10 cellular contexts compared by ENCODE assay signal in the genomic region with DNA sequence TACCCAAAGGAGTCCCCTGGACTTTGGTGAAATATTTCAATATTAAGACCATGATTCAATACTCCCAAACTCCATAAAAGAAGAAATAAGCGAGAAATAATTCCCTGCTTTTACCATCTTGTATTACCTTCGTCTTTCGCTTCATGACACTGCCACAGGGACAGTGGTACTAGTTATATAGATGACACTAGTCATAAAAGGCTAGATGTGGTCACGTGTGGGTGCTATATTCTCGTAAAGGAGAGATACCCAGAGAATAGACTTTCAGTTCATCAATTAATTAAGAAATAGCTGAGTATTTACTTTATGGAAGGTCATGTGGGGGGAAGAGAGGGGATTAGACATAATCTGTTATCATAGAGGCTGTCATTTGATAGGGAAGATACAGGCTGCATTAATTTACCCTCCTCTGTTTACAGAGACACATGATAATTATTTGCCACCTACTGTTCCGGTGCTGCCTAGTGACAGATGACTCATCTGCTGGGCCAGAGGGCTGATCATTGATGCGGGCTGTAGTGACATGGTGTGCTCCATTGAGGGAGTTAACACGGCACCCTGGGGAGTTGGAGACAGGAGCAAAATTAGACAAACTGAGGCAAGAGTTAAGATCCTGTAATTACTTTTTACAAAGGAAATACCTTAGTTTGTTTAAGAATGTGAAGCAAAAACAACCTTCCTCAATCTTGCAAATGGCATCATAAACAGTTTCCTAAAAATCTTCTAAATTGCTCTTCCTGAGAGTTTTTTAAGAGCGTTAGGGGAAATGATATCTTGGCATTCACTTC.
A peak's percentile ranks its signal among the peaks of the same experiment; 100 is the strongest.
DNase-seq lines count a peak whose midpoint lies in the region; ATAC-seq and TF ChIP-seq lines count a peak whose summit lies in the region.
"Had no signal": no experiment of that assay in that cellular context is flagged by ENCODE, and none has a peak within 500 bp of the region (broad histone marks: within the 10 kb centered on the region; RNA-seq: fewer than 3 reads in every experiment).

No MANE protein-coding gene starts in this region.

- no peak for DNase-seq in CD4-positive, alpha-beta T cell
- DNase-seq in glutamatergic neuron (peak; percentile 24), inferior parietal cortex (ENCODE audit: extremely low spot score) (no peak), OCI-M2 (lab: John Stamatoyannopoulos, UW; ENCODE audit: unreplicated experiment) (no peak), PC-3 (no peak), KBM-7 (no peak)
- DNase-seq: activated CD8-positive, alpha-beta memory T cell treated with anti-CD3 and anti-CD28 coated beads, Interleukin-2, amount 50 U/mL, for 48 hours; stimulated activated CD4-positive, alpha-beta T cell treated with anti-CD3 and anti-CD28 coated beads, Interleukin-4, amount 100 ng/mL, for 24 hours had no signal

- no peak overlapping the region for H3K4me2 ChIP-seq in PC-3 (ENCODE audit: low read length)

- no peak overlapping the region for H3K27ac ChIP-seq in CD4-positive, alpha-beta T cell (ENCODE audit: low read depth, low read length)
- no peak overlapping the region for H3K27ac ChIP-seq in PC-3 (ENCODE audit: low read length)

- no peak for TF ChIP-seq CTCF in CD4-positive, alpha-beta T cell (IDR thresholded peaks at IDR 0.05)
- TF ChIP-seq CTCF in glutamatergic neuron (IDR thresholded peaks at IDR 0.05; ENCODE audit: partially characterized antibody, unreplicated experiment) (no peak), PC-3 (conservative IDR thresholded peaks at IDR 0.05; ENCODE audit: low read depth, low read length) (no peak)

- no peak overlapping the region for H3K4me3 ChIP-seq in PC-3 (ENCODE audit: low read length)

- H3K9me3 Mint-ChIP-seq in CD4-positive, alpha-beta T cell = no peaks in the 10 kb centered on the region
- H3K9me3 Mint-ChIP-seq in glutamatergic neuron (ENCODE audit: unreplicated experiment) = peaks cover 2% of the 10 kb centered on the region

- POLR2A ChIA-PET in CD4-positive, alpha-beta T cell (lab: Charles Lee) = no interaction called here
- POLR2A ChIA-PET in PC-3 (lab: Charles Lee; ENCODE audit: unreplicated experiment) = no interaction called here

- intact Hi-C loops in CD4-positive, alpha-beta T cell (cut with DNase I, micrococcal nuclease) = no loop called here
- intact Hi-C loops in PC-3 (cut with micrococcal nuclease) = no loop called here

- H3K27ac Mint-ChIP-seq in CD4-positive, alpha-beta T cell = peak overlapping the region; percentile 85
- peak overlapping the region; percentile 59 for H3K27ac Mint-ChIP-seq in glutamatergic neuron (ENCODE audit: unreplicated experiment)

- H3K4me1 ChIP-seq in PC-3 (ENCODE audit: insufficient read depth, low read length) = peaks cover 14% of the 10 kb centered on the region

- peaks cover 93% of the 10 kb centered on the region for H3K36me3 Mint-ChIP-seq in CD4-positive, alpha-beta T cell (ENCODE audit: low read depth)
- peaks cover 4% of the 10 kb centered on the region for H3K36me3 Mint-ChIP-seq in glutamatergic neuron (ENCODE audit: unreplicated experiment)

- H2AFZ ChIP-seq in PC-3 (ENCODE audit: low read length) = no peak overlapping the region

- no peak overlapping the region for H3K9ac ChIP-seq in PC-3 (ENCODE audit: low read length)

- no peak for ATAC-seq in CD4-positive, alpha-beta T cell (ENCODE audit: poor library complexity)
- ATAC-seq in GM19372 (IDR thresholded peaks at IDR 0.05; ENCODE audit: low read depth, unreplicated experiment) (peak; percentile 86), HG03378 (IDR thresholded peaks at IDR 0.05; ENCODE audit: unreplicated experiment) (peak; percentile 83), PC-3 (no peak; the same call in 1 of the 2 replicates)

- H3K27me3 Mint-ChIP-seq in CD4-positive, alpha-beta T cell = no peaks in the 10 kb centered on the region
- H3K27me3 Mint-ChIP-seq in glutamatergic neuron (ENCODE audit: unreplicated experiment) = peaks cover 2% of the 10 kb centered on the region

- H3K27me3 ChIP-seq in CD4-positive, alpha-beta T cell (ENCODE audit: control insufficient read depth, insufficient read depth, low read length) = no peaks in the 10 kb centered on the region
- no peaks in the 10 kb centered on the region for H3K27me3 ChIP-seq in PC-3 (ENCODE audit: low read length)

- no peaks in the 10 kb centered on the region for H3K79me2 ChIP-seq in PC-3 (ENCODE audit: low read length)

- no TSS peak for BruUV-seq in PC-3 (replicated peaks; lab: Mats Ljungman, UMichigan)

- no peaks in the 10 kb centered on the region for H3F3A ChIP-seq in PC-3 (ENCODE audit: low read length, unreplicated experiment)

- no peak overlapping the region for H3K4me3 Mint-ChIP-seq in CD4-positive, alpha-beta T cell
- H3K4me3 Mint-ChIP-seq in glutamatergic neuron (ENCODE audit: unreplicated experiment) = no peak overlapping the region

- no peaks in the 10 kb centered on the region for H4K20me1 ChIP-seq in PC-3 (ENCODE audit: low read length)

- in situ Hi-C loops in KBM-7 (cut with MboI; ENCODE audit: low pct_unique_long_range_greater_than_20kb, low sequenced_read_pairs) = no loop called here

- H3K9me2 ChIP-seq in PC-3 (replicated peaks; ENCODE audit: low read length) = no peaks in the 10 kb centered on the region

- H3K36me3 ChIP-seq in PC-3 (ENCODE audit: low read depth, low read length) = peaks cover 52% of the 10 kb centered on the region

- CTCF ChIA-PET in CD4-positive, alpha-beta T cell (lab: Charles Lee) = interaction anchor here (1.5 to 1.8 kb wide), 2 partner anchors 8 to 12 kb away, joined by 4 to 9 read pairs; no protein-coding TSS in a partner anchor
- CTCF ChIA-PET in PC-3 (lab: Charles Lee) = interaction anchor here (0.6 kb wide), 1 partner anchor 691 kb away, joined by 6 read pairs; no protein-coding TSS in a partner anchor

- H3K4me1 Mint-ChIP-seq in CD4-positive, alpha-beta T cell (ENCODE audit: low read depth) = peaks cover 29% of the 10 kb centered on the region
- peaks cover 18% of the 10 kb centered on the region for H3K4me1 Mint-ChIP-seq in glutamatergic neuron (ENCODE audit: low read depth, unreplicated experiment)

- no peaks in the 10 kb centered on the region for H3K9me3 ChIP-seq in CD4-positive, alpha-beta T cell (ENCODE audit: control insufficient read depth, low read length)
- no peaks in the 10 kb centered on the region for H3K9me3 ChIP-seq in PC-3 (ENCODE audit: low read length)

Comparison
In these comparisons a context has a peak if more than half of its experiments do, and no peak if none do; other contexts are left out.
1. ATAC-seq: peak in GM19372 (single experiment) and HG03378 (single experiment); none in CD4-positive, alpha-beta T cell (single experiment) and PC-3 (single experiment).